9 cellular contexts compared by ENCODE assay signal in the genomic region with DNA sequence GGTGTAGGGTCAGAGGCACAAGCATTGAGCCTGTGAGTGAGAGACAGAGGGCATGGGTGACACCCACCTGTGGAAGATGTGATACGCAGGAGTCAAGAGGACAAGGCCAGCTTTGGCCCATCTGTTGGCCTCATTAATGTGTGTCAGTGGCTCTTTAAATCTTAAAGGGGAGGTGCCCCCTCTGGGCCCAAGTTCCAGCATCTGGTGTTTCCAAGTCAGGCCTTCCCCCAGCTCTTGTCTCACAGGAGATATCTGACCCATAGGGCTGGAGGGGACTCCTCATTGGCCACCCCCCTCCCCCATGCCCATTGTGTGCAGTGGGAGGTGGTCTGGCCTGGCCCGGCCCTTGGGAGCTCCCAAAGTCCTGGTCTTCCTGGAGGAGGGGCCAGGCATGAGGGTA. TPM values are rescaled to one million over a fixed set of nuclear protein-coding genes. Genes with fewer than 3 reads are reported as not detected.
A peak's percentile ranks its signal among the peaks of the same experiment; 100 is the strongest.
DNase-seq lines count a peak whose midpoint lies in the region; ATAC-seq, FAIRE-seq and TF ChIP-seq lines count a peak whose summit lies in the region.
"Had no signal": no experiment of that assay in that cellular context is flagged by ENCODE, and none has a peak within 500 bp of the region (broad histone marks: within the 10 kb centered on the region; RNA-seq: fewer than 3 reads in every experiment).

No MANE protein-coding gene starts in this region.

- H3K27ac ChIP-seq in right cardiac atrium (ENCODE audit: low read length) (peak overlapping the region; percentile 64), tibial artery (peak overlapping the region; percentile 68 to 74)

- H3K4me1 Mint-ChIP-seq in activated T-cell treated with anti-CD3 and anti-CD28 coated beads, Interleukin-2, amount 50 U/mL, for 24 hours (ENCODE audit: low read depth) = peaks cover 43% of the 10 kb centered on the region
- H3K4me1 Mint-ChIP-seq in activated naive CD8-positive, alpha-beta T cell (ENCODE audit: low read depth) = peaks cover 27% of the 10 kb centered on the region

- H3K4me3 Mint-ChIP-seq in activated T-cell treated with anti-CD3 and anti-CD28 coated beads, Interleukin-2, amount 50 U/mL, for 24 hours = peak overlapping the region; percentile 10
- H3K4me3 Mint-ChIP-seq in activated naive CD8-positive, alpha-beta T cell = no peak overlapping the region

- intact Hi-C loops in right cardiac atrium (cut with DNase I) (no loop called here), tibial artery (cut with DNase I; ENCODE audit: low total_unique reads) (loop anchor here (5.0 kb wide), 1 partner anchor 44 kb away; no protein-coding TSS in a partner anchor)

- no peaks in the 10 kb centered on the region for H3K27me3 Mint-ChIP-seq in activated T-cell treated with anti-CD3 and anti-CD28 coated beads, Interleukin-2, amount 50 U/mL, for 24 hours
- H3K27me3 Mint-ChIP-seq in activated naive CD8-positive, alpha-beta T cell = no peaks in the 10 kb centered on the region

- H3K9me3 ChIP-seq in right cardiac atrium (ENCODE audit: control insufficient read depth, low read length) = no peaks in the 10 kb centered on the region
- H3K9me3 ChIP-seq in tibial artery = no peaks in the 10 kb centered on the region

- no peak overlapping the region for H3K4me3 ChIP-seq in right cardiac atrium (ENCODE audit: low read length)
- peak overlapping the region in 1 of 2 donors; percentile 15 for H3K4me3 ChIP-seq in tibial artery

- TF ChIP-seq CTCF in tibial artery (IDR thresholded peaks at IDR 0.05) = no peak

- H3K9me3 Mint-ChIP-seq in activated T-cell treated with anti-CD3 and anti-CD28 coated beads, Interleukin-2, amount 50 U/mL, for 24 hours = no peaks in the 10 kb centered on the region
- H3K9me3 Mint-ChIP-seq in activated naive CD8-positive, alpha-beta T cell (ENCODE audit: low read depth) = no peaks in the 10 kb centered on the region

- 49% methylated on average over 2 of the region's 2 CpGs for WGBS in right cardiac atrium

- H3K27me3 ChIP-seq in right cardiac atrium (ENCODE audit: control insufficient read depth, insufficient read depth) (no peaks in the 10 kb centered on the region), tibial artery (no peaks in the 10 kb centered on the region)

- peaks cover 55 to 78% (median 65%) of the 10 kb centered on the region in 3 donors for H3K36me3 ChIP-seq in tibial artery

- H3K4me1 ChIP-seq in right cardiac atrium (ENCODE audit: control insufficient read depth, insufficient read depth, low read length) = peaks cover 2% of the 10 kb centered on the region
- H3K4me1 ChIP-seq in tibial artery = peaks cover 0 to 40% (median 35%) of the 10 kb centered on the region in 4 donors

- H3K36me3 Mint-ChIP-seq in activated T-cell treated with anti-CD3 and anti-CD28 coated beads, Interleukin-2, amount 50 U/mL, for 24 hours (ENCODE audit: low read depth) = peaks cover 87% of the 10 kb centered on the region
- no peaks in the 10 kb centered on the region for H3K36me3 Mint-ChIP-seq in activated naive CD8-positive, alpha-beta T cell

- FAIRE-seq in frontal cortex (lab: Jason Lieb, UNC) = no peak

- ATAC-seq in right cardiac atrium (peak; percentile 10 to 16), GM18517 (IDR thresholded peaks at IDR 0.05; ENCODE audit: unreplicated experiment) (no peak)

- H3K27ac Mint-ChIP-seq in activated T-cell treated with anti-CD3 and anti-CD28 coated beads, Interleukin-2, amount 50 U/mL, for 24 hours = peak overlapping the region; percentile 77
- peak overlapping the region; percentile 28 for H3K27ac Mint-ChIP-seq in activated naive CD8-positive, alpha-beta T cell

- DNase-seq in activated T-cell treated with anti-CD3 and anti-CD28 coated beads, Interleukin-2, amount 50 U/mL, for 24 hours = no peak
- no peak for DNase-seq in activated T-cell treated with anti-CD3 and anti-CD28 coated beads, Interleukin-2, amount 50 U/mL, for 1 hour
- DNase-seq in right cardiac atrium = peak in 2 of 3 donors; percentile 72 to 81
- DNase-seq in tibial artery = no peak
- DNase-seq in frontal cortex (ENCODE audit: low spot score in 2 of 2) = no peak
- DNase-seq in activated effector memory CD4-positive, alpha-beta T cell treated with anti-CD3 and anti-CD28 coated beads, Interleukin-2, amount 50 U/mL, for 16 hours = no peak

RNA-seq across cellular contexts. Expression of a gene that starts 8.9 kb away (rescaled TPM):
- total RNA-seq in right cardiac atrium (under 1 TPM; 0.28 to 0.88 (median 0.55) TPM), frontal cortex (not detected)
- polyA plus RNA-seq in right cardiac atrium = 0.18 TPM
- polyA plus RNA-seq: AG04450 had no signal

RNA-seq across cellular contexts. Expression of a gene that starts 10.8 kb away (rescaled TPM):
- 10 to 100 TPM; 43.9 to 80.2 (median 48.2) TPM for total RNA-seq in right cardiac atrium
- polyA plus RNA-seq in right cardiac atrium = 35.7 TPM
- 8.6 TPM for total RNA-seq in frontal cortex

RNA-seq across cellular contexts. Expression of a gene that starts 14.3 kb away (rescaled TPM):
- total RNA-seq in right cardiac atrium = 10 to 100 TPM; 40.5 to 46.6 (median 45.9) TPM
- 43.0 TPM for polyA plus RNA-seq in right cardiac atrium
- total RNA-seq in frontal cortex = 19.6 TPM

RNA-seq across cellular contexts. Expression of a gene that starts 16.4 kb away (rescaled TPM):
- total RNA-seq in right cardiac atrium (10 to 100 TPM; 32.6 to 35.3 (median 34.9) TPM), frontal cortex (15.9 TPM)
- polyA plus RNA-seq in right cardiac atrium = 56.8 TPM

RNA-seq across cellular contexts. Expression of a gene that starts 27.3 kb away (rescaled TPM):
- total RNA-seq in right cardiac atrium (10 to 100 TPM; 35.0 to 41.2 (median 38.1) TPM), frontal cortex (6.9 TPM)
- polyA plus RNA-seq in right cardiac atrium = 30.8 TPM

Comparison
In these comparisons a context has a peak if more than half of its experiments do, and no peak if none do; other contexts are left out.
1. DNase-seq: peak in right cardiac atrium (2 of 3); none in activated T-cell treated with anti-CD3 and anti-CD28 coated beads, Interleukin-2, amount 50 U/mL, for 24 hours (single experiment), activated T-cell treated with anti-CD3 and anti-CD28 coated beads, Interleukin-2, amount 50 U/mL, for 1 hour (single experiment), tibial artery (0 of 2), frontal cortex (0 of 2) and activated effector memory CD4-positive, alpha-beta T cell treated with anti-CD3 and anti-CD28 coated beads, Interleukin-2, amount 50 U/mL, for 16 hours (single experiment).